16 cellular contexts compared by ENCODE assay signal in genomic region chr5:80372780-80373179, GRCh38. TPM values are rescaled to one million over a fixed set of nuclear protein-coding genes. Genes with fewer than 3 reads are reported as not detected.
DNase-seq lines count a peak whose midpoint lies in the region; ATAC-seq lines count a peak whose summit lies in the region.
"Had no signal": no experiment of that assay in that cellular context is flagged by ENCODE, and none has a peak within 500 bp of the region (broad histone marks: within the 10 kb centered on the region; RNA-seq: fewer than 3 reads in every experiment).

No MANE protein-coding gene starts in this region.

- no peaks in the 10 kb centered on the region for H3K4me1 Mint-ChIP-seq in activated naive CD8-positive, alpha-beta T cell treated with anti-CD3 and anti-CD28 coated beads, Interleukin-2, amount 50 U/mL, for 24 hours
- H3K4me1 Mint-ChIP-seq: CD4-positive, CD25-positive, alpha-beta regulatory T cell had no signal

- no peaks in the 10 kb centered on the region for H3K36me3 Mint-ChIP-seq in activated naive CD8-positive, alpha-beta T cell treated with anti-CD3 and anti-CD28 coated beads, Interleukin-2, amount 50 U/mL, for 24 hours (ENCODE audit: low read depth)

- no peak overlapping the region for H3K27ac Mint-ChIP-seq in activated naive CD8-positive, alpha-beta T cell treated with anti-CD3 and anti-CD28 coated beads, Interleukin-2, amount 50 U/mL, for 24 hours
- H3K27ac Mint-ChIP-seq: CD4-positive, CD25-positive, alpha-beta regulatory T cell; GM23338; H9 had no signal

- in situ Hi-C loops in KBM-7 (cut with MboI; ENCODE audit: low pct_unique_long_range_greater_than_20kb, low sequenced_read_pairs), result no loop called here

- no peak overlapping the region for H3K4me3 Mint-ChIP-seq in activated naive CD8-positive, alpha-beta T cell treated with anti-CD3 and anti-CD28 coated beads, Interleukin-2, amount 50 U/mL, for 24 hours
- H3K4me3 Mint-ChIP-seq: CD4-positive, CD25-positive, alpha-beta regulatory T cell; GM23338; H9 had no signal

- no peaks in the 10 kb centered on the region for H3K9me3 Mint-ChIP-seq in activated naive CD8-positive, alpha-beta T cell treated with anti-CD3 and anti-CD28 coated beads, Interleukin-2, amount 50 U/mL, for 24 hours

- H3K27me3 Mint-ChIP-seq in activated naive CD8-positive, alpha-beta T cell treated with anti-CD3 and anti-CD28 coated beads, Interleukin-2, amount 50 U/mL, for 24 hours, result peaks cover 6% of the 10 kb centered on the region

- ATAC-seq in activated naive CD8-positive, alpha-beta T cell treated with anti-CD3 and anti-CD28 coated beads, Interleukin-2, amount 50 U/mL, for 24 hours, result no peak
- ATAC-seq: GM23338 had no signal

- peak; percentile 31 for DNase-seq in COLO829 (ENCODE audit: low spot score)
- peak; percentile 78 for DNase-seq in foreskin melanocyte
- peak; percentile 85 for DNase-seq in medulla oblongata (ENCODE audit: extremely low spot score)
- DNase-seq in putamen (ENCODE audit: low spot score), result peak; percentile 91
- no peak for DNase-seq in NCI-H82 treated with DMSO at 0.1 percent for 48 hours (lab: John Stamatoyannopoulos, UW; ENCODE audit: unreplicated experiment)
- DNase-seq in activated naive CD8-positive, alpha-beta T cell treated with anti-CD3 and anti-CD28 coated beads, Interleukin-2, amount 50 U/mL, for 24 hours, result no peak
- no peak for DNase-seq in H4 (ENCODE audit: low spot score)
- no peak for DNase-seq in KBM-7
- DNase-seq: 8988T; AML-193; CD4-positive, CD25-positive, alpha-beta regulatory T cell; DMS79 treated with DMSO at 0.1 percent for 48 hours; EL; H9 had no signal

RNA-seq across cellular contexts. Expression of gene ZFYVE16, which starts 35.1 kb away (rescaled TPM):
- 8.5 and 14.4 TPM in 2 replicates for total RNA-seq in H4 (2014; rRNA removed; shearing (Covaris generic))

RNA-seq across cellular contexts. Expression of gene SPZ1, which starts 53.0 kb away (rescaled TPM):
- total RNA-seq in H4 (2014; rRNA removed; shearing (Covaris generic)), result not detected in 2 replicates
- total RNA-seq: CD4-positive, CD25-positive, alpha-beta regulatory T cell; GM23338; H9; HT-29 had no signal

Comparison
In these comparisons a context has a peak if more than half of its experiments do, and no peak if none do; other contexts are left out.
1. DNase-seq: peak in COLO829 (single experiment), foreskin melanocyte (single experiment), medulla oblongata (single experiment) and putamen (single experiment); none in NCI-H82 treated with DMSO at 0.1 percent for 48 hours (single experiment), activated naive CD8-positive, alpha-beta T cell treated with anti-CD3 and anti-CD28 coated beads, Interleukin-2, amount 50 U/mL, for 24 hours (single experiment), H4 (single experiment) and KBM-7 (single experiment).